Comparison of ENCODE assay signal across 12 cellular contexts in genomic region chr5:74595143-74595915, GRCh38. TPM values are rescaled to one million over a fixed set of nuclear protein-coding genes. Genes with fewer than 3 reads are reported as not detected.
DNase-seq lines count a peak whose midpoint lies in the region; ATAC-seq and TF ChIP-seq lines count a peak whose summit lies in the region.
"Had no signal": no experiment of that assay in that cellular context is flagged by ENCODE, and none has a peak within 500 bp of the region (broad histone marks: within the 10 kb centered on the region; RNA-seq: fewer than 3 reads in every experiment).

No MANE protein-coding gene starts in this region.

- no peaks in the 10 kb centered on the region for H3K79me2 ChIP-seq in GM23338 (replicated peaks; ENCODE audit: insufficient read depth)

- H3K4me1 Mint-ChIP-seq in GM23338 = peaks cover 18% of the 10 kb centered on the region
- H3K4me1 Mint-ChIP-seq in osteocyte (ENCODE audit: unreplicated experiment) = peaks cover 38% of the 10 kb centered on the region
- H3K4me1 Mint-ChIP-seq in glutamatergic neuron (ENCODE audit: low read depth, unreplicated experiment) = peaks cover 13% of the 10 kb centered on the region

- ATAC-seq in GM23338 = peak; percentile 12; the same call in 1 of the 3 replicates
- peak; percentile 62; the same call in 2 of the 3 replicates for ATAC-seq in SK-N-SH treated with all-trans-retinoic acid at 6 μM for 48 hours
- no peak for ATAC-seq in HG02642 (IDR thresholded peaks at IDR 0.05; ENCODE audit: poor library complexity, unreplicated experiment)
- ATAC-seq in GM21529 (IDR thresholded peaks at IDR 0.05; ENCODE audit: unreplicated experiment) = no peak
- ATAC-seq: GM12878 had no signal

- H3K27me3 ChIP-seq in GM23338 (ENCODE audit: insufficient read depth) (no peaks in the 10 kb centered on the region), left ventricle myocardium inferior (ENCODE audit: low read depth) (no peaks in the 10 kb centered on the region)

- H3K27me3 Mint-ChIP-seq in GM23338 (ENCODE audit: insufficient read depth, low read depth, poor library complexity) (no peaks in the 10 kb centered on the region), osteocyte (ENCODE audit: unreplicated experiment) (no peaks in the 10 kb centered on the region), glutamatergic neuron (ENCODE audit: unreplicated experiment) (no peaks in the 10 kb centered on the region)

- intact Hi-C loops in left ventricle myocardium inferior (cut with micrococcal nuclease) = no loop called here

- H3K9me3 ChIP-seq in left ventricle myocardium inferior (replicated peaks) = no peaks in the 10 kb centered on the region
- H3K9me3 ChIP-seq: prostate gland had no signal

- no peak overlapping the region for H3K4me2 ChIP-seq in GM23338

- H3K27ac ChIP-seq in GM23338 (ENCODE audit: low read depth) (no peak overlapping the region), left ventricle myocardium inferior (replicated peaks) (peak overlapping the region; percentile 17)
- H3K27ac ChIP-seq: prostate gland had no signal

- no peaks in the 10 kb centered on the region; the same call in none of the 2 replicates for H3K9me2 ChIP-seq in GM23338 (ENCODE audit: insufficient read depth)

- TF ChIP-seq CTCF in GM23338 (conservative IDR thresholded peaks at IDR 0.05; ENCODE audit: low read depth in 2 of 2) = no peak
- TF ChIP-seq CTCF in left ventricle myocardium inferior (IDR thresholded peaks at IDR 0.05; ENCODE audit: borderline replicate concordance) = no peak
- no peak for TF ChIP-seq CTCF in osteocyte (IDR thresholded peaks at IDR 0.05)
- no peak for TF ChIP-seq CTCF in glutamatergic neuron (IDR thresholded peaks at IDR 0.05; ENCODE audit: partially characterized antibody, unreplicated experiment)

- peaks cover 8% of the 10 kb centered on the region; the same call in 1 of the 2 replicates for H3K4me1 ChIP-seq in GM23338 (ENCODE audit: insufficient read depth)
- peaks cover 13% of the 10 kb centered on the region for H3K4me1 ChIP-seq in left ventricle myocardium inferior
- H3K4me1 ChIP-seq: prostate gland had no signal

- H3K9me3 Mint-ChIP-seq in GM23338 (no peaks in the 10 kb centered on the region), osteocyte (ENCODE audit: unreplicated experiment) (no peaks in the 10 kb centered on the region), glutamatergic neuron (ENCODE audit: unreplicated experiment) (no peaks in the 10 kb centered on the region)

- no peaks in the 10 kb centered on the region for H4K20me1 ChIP-seq in GM23338 (replicated peaks; ENCODE audit: insufficient read depth)

- H3K27ac Mint-ChIP-seq in GM23338 (no peak overlapping the region), osteocyte (ENCODE audit: unreplicated experiment) (peak overlapping the region; percentile 79), glutamatergic neuron (ENCODE audit: unreplicated experiment) (no peak overlapping the region)

- no peaks in the 10 kb centered on the region; the same call in 1 of the 2 replicates for H3F3A ChIP-seq in GM23338 (replicated peaks; ENCODE audit: low read depth)

- H3K36me3 ChIP-seq in GM23338 (ENCODE audit: insufficient read depth) (no peaks in the 10 kb centered on the region), left ventricle myocardium inferior (no peaks in the 10 kb centered on the region)
- H3K36me3 ChIP-seq: prostate gland had no signal

- no peak overlapping the region for H3K4me3 ChIP-seq in GM23338
- H3K4me3 ChIP-seq in left ventricle myocardium inferior = no peak overlapping the region
- H3K4me3 ChIP-seq: GM12878, prostate gland had no signal

- H3K36me3 Mint-ChIP-seq in GM23338 (ENCODE audit: low read depth) = no peaks in the 10 kb centered on the region
- no peaks in the 10 kb centered on the region for H3K36me3 Mint-ChIP-seq in osteocyte (ENCODE audit: unreplicated experiment)
- no peaks in the 10 kb centered on the region for H3K36me3 Mint-ChIP-seq in glutamatergic neuron (ENCODE audit: unreplicated experiment)

- DNase-seq in GM23338 (ENCODE audit: low spot score) (peak; percentile 38), left ventricle myocardium inferior (no peak), osteocyte (ENCODE audit: extremely low spot score, unreplicated experiment) (no peak), glutamatergic neuron (no peak), ureter (ENCODE audit: low spot score) (no peak)
- DNase-seq: activated CD4-positive, CD25-positive, alpha-beta regulatory T cell treated with anti-CD3 and anti-CD28 coated beads, Interleukin-2, amount 50 U/mL, for 72 hours; NCI-H2171 had no signal

- no peak overlapping the region for H2AFZ ChIP-seq in GM23338

- H3K4me3 Mint-ChIP-seq in GM23338 = no peak overlapping the region
- H3K4me3 Mint-ChIP-seq in osteocyte (ENCODE audit: unreplicated experiment) = no peak overlapping the region
- H3K4me3 Mint-ChIP-seq in glutamatergic neuron (ENCODE audit: unreplicated experiment) = no peak overlapping the region

TF ChIP-seq in GM23338, 12 proteins besides CTCF, POLR2A, EP300 and RAD21 (continues in another document):
- TF ChIP-seq JUNB (IDR thresholded peaks at IDR 0.05; ENCODE audit: unreplicated experiment) (no peak), EZH2 (IDR thresholded peaks at IDR 0.05; ENCODE audit: low read depth, unreplicated experiment) (no peak), ZNF114 (CRISPR knock-in tag; IDR thresholded peaks at IDR 0.05) (no peak), STAT1 (IDR thresholded peaks at IDR 0.05; ENCODE audit: unreplicated experiment) (no peak), EZH2phosphoT487 (IDR thresholded peaks at IDR 0.05; ENCODE audit: unreplicated experiment) (no peak), POLR2AphosphoS5 (IDR thresholded peaks at IDR 0.05; ENCODE audit: low read depth) (no peak)

TF ChIP-seq in SK-N-SH treated with all-trans-retinoic acid at 6 μM for 48 hours, 23 proteins besides CTCF, POLR2A, EP300 and RAD21:
- TF ChIP-seq ISL1 (CRISPR knock-in tag; IDR thresholded peaks at IDR 0.05) = peak; percentile 29; the same call in 1 of the 2 replicates
- no peak for TF ChIP-seq GLIS3 (CRISPR knock-in tag; IDR thresholded peaks at IDR 0.05)
TF ChIP-seq in SK-N-SH treated with all-trans-retinoic acid at 6 μM for 48 hours: peak in this region for 1.

RNA-seq across cellular contexts. Expression of gene ENC1, which starts 45.2 kb away (rescaled TPM):
- total RNA-seq in GM23338 (2014; rRNA removed; shearing (Covaris generic)) = 16.3 and 27.9 TPM in 2 replicates
- polyA plus RNA-seq in GM23338 (2016; fragmentation: Nextera tagmentation; extraction: Ambion mirVana) = 7.1 and 8.2 TPM in 2 replicates
- total RNA-seq in left ventricle myocardium inferior = 3.8 TPM
- 12.9 and 13.8 TPM in 2 replicates for total RNA-seq in osteocyte
- 302 TPM for total RNA-seq in glutamatergic neuron (ENCODE audit: unreplicated experiment)
- 48.5 TPM for total RNA-seq in ureter

Comparison
In these comparisons a context has a peak if more than half of its experiments do, and no peak if none do; other contexts are left out.
1. ATAC-seq: peak in GM23338 (single experiment) and SK-N-SH treated with all-trans-retinoic acid at 6 μM for 48 hours (single experiment); none in HG02642 (single experiment) and GM21529 (single experiment).